In the genomic region with DNA sequence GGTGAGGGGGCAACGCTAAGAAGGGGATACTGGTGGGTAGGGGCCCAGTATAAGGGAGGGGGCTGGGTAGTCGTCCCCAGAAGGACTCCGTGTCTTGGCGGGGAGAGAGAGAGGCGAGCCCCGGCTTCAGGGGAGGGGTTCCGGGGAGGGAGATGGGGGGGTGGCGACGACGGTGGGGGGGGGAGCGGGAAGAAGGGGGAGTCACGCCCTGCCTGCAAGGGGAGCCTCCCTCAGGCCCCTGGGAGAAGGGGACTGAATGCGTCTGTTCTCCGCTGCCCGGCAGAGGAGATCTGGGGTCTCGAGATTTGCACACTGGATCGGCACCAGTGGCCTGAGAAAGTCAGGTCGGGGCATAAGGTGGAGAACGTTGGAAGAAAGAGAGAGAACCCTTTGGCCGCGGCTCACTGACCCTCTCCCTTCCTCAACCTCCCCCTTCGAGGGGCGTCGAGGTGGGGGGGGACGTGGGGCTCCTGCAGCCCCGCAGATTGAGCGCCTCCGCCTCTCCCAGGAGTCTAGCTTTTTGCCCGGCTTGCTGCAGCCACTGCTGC, we compare ENCODE assay signal across 8 cellular contexts. TPM values are rescaled to one million over a fixed set of nuclear protein-coding genes. Genes with fewer than 3 reads are reported as not detected.
DNase-seq lines count a peak whose midpoint lies in the region; ATAC-seq and TF ChIP-seq lines count a peak whose summit lies in the region.

No MANE protein-coding gene starts in this region.

- peaks cover 7% of the 10 kb centered on the region for H3K27me3 ChIP-seq in BE2C
- H3K27me3 ChIP-seq in GM23248 (replicated peaks; ENCODE audit: insufficient read depth): no peaks in the 10 kb centered on the region
- peaks cover 10% of the 10 kb centered on the region for H3K27me3 ChIP-seq in lung (ENCODE audit: control insufficient read depth, insufficient read depth)

- peak overlapping the region; percentile 65; the same call in 1 of the 2 replicates for H2AFZ ChIP-seq in GM23248

- TF ChIP-seq CTCF in BE2C (IDR thresholded peaks at IDR 0.05; ENCODE audit: low read depth, low read length): no peak
- TF ChIP-seq CTCF in lung (IDR thresholded peaks at IDR 0.05; ENCODE audit: control extremely low read depth, extremely low read depth): no peak

- in situ Hi-C loops in GM23248 (cut with MboI): no loop called here

- WGBS in GM23248 (ENCODE audit: low coverage in 1 of 2, low lambda C conversion rate in 2 of 2, missing lambda C conversion rate in 2 of 2), 2 experiments: 0 to 1% methylated on average over 2 to 13 of the region's 29 CpGs
- 0 to 36% methylated on average over 8 to 28 of the region's 29 CpGs for WGBS in lung, 2 donors

- H3K4me1 ChIP-seq in BE2C (no peaks in the 10 kb centered on the region), GM23248 (ENCODE audit: insufficient read depth) (no peaks in the 10 kb centered on the region), lung (ENCODE audit: control insufficient read depth in 2 of 2, insufficient read depth in 2 of 2, low read length in 2 of 2) (no peaks in the 10 kb centered on the region)

- H3K4me2 ChIP-seq in GM23248 (ENCODE audit: unreplicated experiment): peak overlapping the region; percentile 80

- H3K27ac ChIP-seq in GM23248 (no peak overlapping the region), lung (ENCODE audit: low read depth in 1 of 2, low read length in 1 of 2) (no peak overlapping the region)

- no peak overlapping the region; the same call in 1 of the 2 replicates for H3K9ac ChIP-seq in GM23248

- no peaks in the 10 kb centered on the region for H4K20me1 ChIP-seq in GM23248 (ENCODE audit: insufficient read depth)

- DNase-seq in BE2C: no peak
- DNase-seq in GM23248: no peak
- peak; percentile 6 for DNase-seq in T-helper 9 cell
- DNase-seq in lung (ENCODE audit: low spot score): no peak
- DNase-seq in NCI-H226: no peak

- H3K9me2 ChIP-seq in GM23248 (ENCODE audit: insufficient read depth): no peaks in the 10 kb centered on the region

- peaks cover 11% of the 10 kb centered on the region for H3K79me2 ChIP-seq in GM23248 (ENCODE audit: insufficient read depth)

- no peaks in the 10 kb centered on the region for H3F3A ChIP-seq in GM23248 (ENCODE audit: insufficient read depth)

- ATAC-seq in lung (ENCODE audit: insufficient read depth, low FRiP score): no peak
- no peak for ATAC-seq in GM19324 (IDR thresholded peaks at IDR 0.05; ENCODE audit: low FRiP score, unreplicated experiment)
- no peak for ATAC-seq in GM21381 (IDR thresholded peaks at IDR 0.05; ENCODE audit: unreplicated experiment)
- ATAC-seq in GM19467 (IDR thresholded peaks at IDR 0.05; ENCODE audit: unreplicated experiment): no peak

- H3K9me3 ChIP-seq in BE2C: no peaks in the 10 kb centered on the region
- H3K9me3 ChIP-seq in GM23248 (ENCODE audit: low read depth): no peaks in the 10 kb centered on the region
- H3K9me3 ChIP-seq in lung (ENCODE audit: control insufficient read depth in 2 of 2, insufficient read depth in 1 of 2, low read length in 1 of 2): peaks cover 0 to 2% of the 10 kb centered on the region in 2 donors

- H3K36me3 ChIP-seq in BE2C: no peaks in the 10 kb centered on the region
- H3K36me3 ChIP-seq in GM23248 (ENCODE audit: low read depth): no peaks in the 10 kb centered on the region
- H3K36me3 ChIP-seq in lung (ENCODE audit: control insufficient read depth in 2 of 2, insufficient read depth in 2 of 2, low read length in 2 of 2): no peaks in the 10 kb centered on the region

- peak overlapping the region; percentile 56 for H3K4me3 ChIP-seq in BE2C (ENCODE audit: low read depth, low read length)
- H3K4me3 ChIP-seq in GM23248: peak overlapping the region; percentile 68
- peak overlapping the region; percentile 26 for H3K4me3 ChIP-seq in lung

RNA-seq across cellular contexts. Expression of gene BCORL1, which starts 0.6 kb away (rescaled TPM):
- polyA plus RNA-seq in BE2C (2012; ENCODE audit: insufficient read depth, insufficient read length, low read depth): 4.8 TPM
- 0.38 and 1.7 TPM in 2 replicates for total RNA-seq in GM23248 (2014; rRNA removed; shearing (Covaris generic))
- polyA plus RNA-seq in GM23248 (2016; fragmentation: Nextera tagmentation; extraction: Ambion mirVana) (4.4 and 6.0 TPM in 2 replicates), lung (1 to 10 TPM; 2.3 to 3.2 TPM)
- 10 to 100 TPM; 10.9 to 11.8 TPM for total RNA-seq in lung
